ENCODE assay signal across 11 cellular contexts in genomic region chr21:32916522-32917099, GRCh38.
A peak's percentile ranks its signal among the peaks of the same experiment; 100 is the strongest.
DNase-seq lines count a peak whose midpoint lies in the region; TF ChIP-seq lines count a peak whose summit lies in the region.
"Had no signal": no experiment of that assay in that cellular context is flagged by ENCODE, and none has a peak within 500 bp of the region (broad histone marks: within the 10 kb centered on the region; RNA-seq: fewer than 3 reads in every experiment).

No MANE protein-coding gene starts in this region.

- no peak overlapping the region for H2AFZ ChIP-seq in MM.1S (ENCODE audit: low read length)
- no peak overlapping the region for H2AFZ ChIP-seq in hepatocyte
- no peak overlapping the region for H2AFZ ChIP-seq in neuronal stem cell (ENCODE audit: low read length)
- H2AFZ ChIP-seq: parathyroid adenoma had no signal

- H3K9ac ChIP-seq in MM.1S (ENCODE audit: low read length): no peak overlapping the region
- no peak overlapping the region for H3K9ac ChIP-seq in neuronal stem cell (ENCODE audit: low read depth, low read length, poor library complexity)
- H3K9ac ChIP-seq: parathyroid adenoma had no signal

- no peak overlapping the region for H2BK15ac ChIP-seq in neuronal stem cell (ENCODE audit: low read length)

- H3K27ac Mint-ChIP-seq in chondrocyte (ENCODE audit: unreplicated experiment): no peak overlapping the region

- H2BK120ac ChIP-seq in neuronal stem cell (ENCODE audit: low read depth, low read length): no peak overlapping the region

- intact Hi-C loops in spleen (cut with DNase I; ENCODE audit: low total_unique reads): no loop called here
- intact Hi-C loops in esophagus squamous epithelium (cut with DNase I): no loop called here

- no peak overlapping the region for H2BK12ac ChIP-seq in neuronal stem cell (ENCODE audit: low read length)

- no peaks in the 10 kb centered on the region for H3K4me1 ChIP-seq in MM.1S (ENCODE audit: low read length)
- peaks cover 3 to 34% (median 11%) of the 10 kb centered on the region in 6 donors for H3K4me1 ChIP-seq in spleen
- no peaks in the 10 kb centered on the region for H3K4me1 ChIP-seq in esophagus squamous epithelium
- H3K4me1 ChIP-seq in hepatocyte (ENCODE audit: insufficient read depth): no peaks in the 10 kb centered on the region
- H3K4me1 ChIP-seq in neuronal stem cell (ENCODE audit: control insufficient read depth in 2 of 2, insufficient read depth in 1 of 2, low read depth in 1 of 2, low read length in 2 of 2): peaks cover 4 to 9% of the 10 kb centered on the region in 2 donors
- H3K4me1 ChIP-seq: parathyroid adenoma had no signal

- H3K4me3 Mint-ChIP-seq in chondrocyte (ENCODE audit: unreplicated experiment): no peak overlapping the region

- no peaks in the 10 kb centered on the region for H3K36me3 ChIP-seq in MM.1S (replicated peaks; ENCODE audit: insufficient read depth, low read length)
- H3K36me3 ChIP-seq in spleen: no peaks in the 10 kb centered on the region
- no peaks in the 10 kb centered on the region for H3K36me3 ChIP-seq in esophagus squamous epithelium
- H3K36me3 ChIP-seq in hepatocyte (replicated peaks; ENCODE audit: insufficient read depth, low read depth): no peaks in the 10 kb centered on the region
- H3K36me3 ChIP-seq in neuronal stem cell (replicated peaks in 1 of 2; ENCODE audit: control insufficient read depth in 2 of 2, insufficient read depth in 2 of 2, low read length in 2 of 2): no peaks in the 10 kb centered on the region

- peak; percentile 66 for TF ChIP-seq CTCF in MM.1S (IDR thresholded peaks at IDR 0.05; ENCODE audit: low read length)
- TF ChIP-seq CTCF in chondrocyte (IDR thresholded peaks at IDR 0.05): peak; percentile 11
- TF ChIP-seq CTCF in spleen (IDR thresholded peaks at IDR 0.05 in 8 of 11, conservative IDR thresholded peaks at IDR 0.05 in 3 of 11): no peak
- TF ChIP-seq CTCF in esophagus squamous epithelium (IDR thresholded peaks at IDR 0.05): no peak
- TF ChIP-seq CTCF in hepatocyte (IDR thresholded peaks at IDR 0.05; ENCODE audit: poor library complexity): no peak

- peaks cover 10% of the 10 kb centered on the region for H3K27me3 Mint-ChIP-seq in chondrocyte (ENCODE audit: low read depth)

- H3K23ac ChIP-seq in neuronal stem cell (ENCODE audit: low read depth, low read length, poor library complexity): no peak overlapping the region

- no peak overlapping the region for H2BK5ac ChIP-seq in neuronal stem cell (ENCODE audit: low read length)

- no peaks in the 10 kb centered on the region for H3K36me3 Mint-ChIP-seq in chondrocyte (ENCODE audit: low read depth)

- H3K27me3 ChIP-seq in MM.1S (replicated peaks; ENCODE audit: insufficient read depth, low read length) (no peaks in the 10 kb centered on the region), spleen (replicated peaks in 1 of 7) (peaks cover 0 to 5% (median 0%) of the 10 kb centered on the region in 7 donors), esophagus squamous epithelium (no peaks in the 10 kb centered on the region), hepatocyte (no peaks in the 10 kb centered on the region), neuronal stem cell (ENCODE audit: control insufficient read depth in 3 of 3, insufficient read depth in 3 of 3, low read depth in 1 of 3, low read length in 3 of 3) (peaks cover 0 to 16% (median 2%) of the 10 kb centered on the region in 3 experiments)

- no peak overlapping the region for H4K8ac ChIP-seq in neuronal stem cell (ENCODE audit: low read depth, low read length)

- peaks cover 10% of the 10 kb centered on the region for H3K9me3 Mint-ChIP-seq in chondrocyte (ENCODE audit: low read depth)

- H4K91ac ChIP-seq in neuronal stem cell (ENCODE audit: low read depth, low read length, poor library complexity): no peak overlapping the region

- H3K4me2 ChIP-seq in MM.1S (ENCODE audit: low read depth, low read length): no peak overlapping the region
- no peak overlapping the region for H3K4me2 ChIP-seq in hepatocyte
- H3K4me2 ChIP-seq in neuronal stem cell (ENCODE audit: insufficient read depth, low read length, poor library complexity, severe bottlenecking): no peak overlapping the region

- H3K4ac ChIP-seq in neuronal stem cell (ENCODE audit: low read length): no peak overlapping the region

- H3K27ac ChIP-seq in MM.1S (ENCODE audit: low read length) (no peak overlapping the region), spleen (no peak overlapping the region), esophagus squamous epithelium (no peak overlapping the region), hepatocyte (no peak overlapping the region), neuronal stem cell (replicated peaks; ENCODE audit: low read length) (no peak overlapping the region)
- H3K27ac ChIP-seq: parathyroid adenoma had no signal

- H3K9me2 ChIP-seq in MM.1S (replicated peaks; ENCODE audit: insufficient read depth, low read length) (no peaks in the 10 kb centered on the region), hepatocyte (replicated peaks; ENCODE audit: insufficient read depth) (no peaks in the 10 kb centered on the region)

- H3K4me1 Mint-ChIP-seq in chondrocyte (ENCODE audit: low read depth): peaks cover 9% of the 10 kb centered on the region

- H3K79me1 ChIP-seq in neuronal stem cell (ENCODE audit: low read depth, low read length): no peaks in the 10 kb centered on the region

- WGBS in spleen, 5 donors: 41 to 69% (median 59%) methylated on average over 2 of the region's 2 CpGs
- WGBS in esophagus squamous epithelium, 2 donors: 31% methylated on average over 2 of the region's 2 CpGs; no CpG with 5 or more reads in 1 of the 2 donors
- 72% methylated on average over 2 of the region's 2 CpGs for WGBS in hepatocyte (ENCODE audit: low lambda C conversion rate, missing lambda C conversion rate)
- WGBS in neuronal stem cell (ENCODE audit: extremely low coverage in 2 of 2, insufficient read length in 2 of 2, insufficient replicate concordance in 1 of 2), 2 donors: no CpG with 5 or more reads among the region's 2 CpGs

- peak; percentile 16 for DNase-seq in stimulated activated CD4-positive, alpha-beta T cell treated with anti-CD3 and anti-CD28 coated beads, Interleukin-15, amount 100 ng/mL, for 24 hours
- DNase-seq in stimulated activated CD4-positive, alpha-beta T cell treated with anti-CD3 and anti-CD28 coated beads, Interleukin-4, amount 100 ng/mL, for 4 hours: no peak
- peak; percentile 37 for DNase-seq in MM.1S
- no peak for DNase-seq in chondrocyte (ENCODE audit: low spot score)
- no peak for DNase-seq in spleen
- no peak for DNase-seq in esophagus squamous epithelium (lab: John Stamatoyannopoulos, UW)
- DNase-seq in hepatocyte (ENCODE audit: low spot score): no peak
- no peak for DNase-seq in neuronal stem cell (ENCODE audit: low spot score)
- DNase-seq: left colon, NCI-H2081 had no signal

- no peak overlapping the region for H3K14ac ChIP-seq in neuronal stem cell (ENCODE audit: low read length)

- H3K4me3 ChIP-seq in MM.1S (ENCODE audit: low read length) (no peak overlapping the region), spleen (no peak overlapping the region), esophagus squamous epithelium (no peak overlapping the region), hepatocyte (no peak overlapping the region), neuronal stem cell (ENCODE audit: low read length in 2 of 2) (no peak overlapping the region)

- no peaks in the 10 kb centered on the region for H3F3A ChIP-seq in MM.1S (ENCODE audit: insufficient read depth, low read length)

- no peak overlapping the region for H2AK5ac ChIP-seq in neuronal stem cell (ENCODE audit: low read depth, low read length)

- no peaks in the 10 kb centered on the region for H3K79me2 ChIP-seq in MM.1S (ENCODE audit: low read length)
- H3K79me2 ChIP-seq in hepatocyte: no peaks in the 10 kb centered on the region
- H3K79me2 ChIP-seq: parathyroid adenoma had no signal

- H4K20me1 ChIP-seq in MM.1S (ENCODE audit: insufficient read depth, low read length): no peaks in the 10 kb centered on the region
- no peaks in the 10 kb centered on the region for H4K20me1 ChIP-seq in hepatocyte (ENCODE audit: insufficient read depth, poor library complexity, severe bottlenecking)

- TF ChIP-seq POLR2A in spleen (IDR thresholded peaks at IDR 0.05): no peak
- no peak for TF ChIP-seq POLR2A in esophagus squamous epithelium (IDR thresholded peaks at IDR 0.05)

- no peak overlapping the region for H3K18ac ChIP-seq in neuronal stem cell (ENCODE audit: low read length)

- no peaks in the 10 kb centered on the region for H3K9me3 ChIP-seq in MM.1S (replicated peaks; ENCODE audit: insufficient read depth, low read length)
- H3K9me3 ChIP-seq in spleen: peaks cover 0 to 8% (median 0%) of the 10 kb centered on the region in 8 donors
- H3K9me3 ChIP-seq in esophagus squamous epithelium: no peaks in the 10 kb centered on the region
- H3K9me3 ChIP-seq in hepatocyte (ENCODE audit: low read depth): no peaks in the 10 kb centered on the region
- H3K9me3 ChIP-seq in neuronal stem cell (replicated peaks in 1 of 2; ENCODE audit: control insufficient read depth in 2 of 2, insufficient read depth in 1 of 2, low read depth in 1 of 2, low read length in 2 of 2): peaks cover 0 to 7% of the 10 kb centered on the region in 2 donors

Comparison
In these comparisons a context has a peak if more than half of its experiments do, and no peak if none do; other contexts are left out.
1. DNase-seq: peak in stimulated activated CD4-positive, alpha-beta T cell treated with anti-CD3 and anti-CD28 coated beads, Interleukin-15, amount 100 ng/mL, for 24 hours (single experiment) and MM.1S (single experiment); none in stimulated activated CD4-positive, alpha-beta T cell treated with anti-CD3 and anti-CD28 coated beads, Interleukin-4, amount 100 ng/mL, for 4 hours (0 of 2), chondrocyte (single experiment), spleen (single experiment), esophagus squamous epithelium (single experiment), hepatocyte (single experiment) and neuronal stem cell (single experiment).
2. CTCF ChIP-seq: peak in MM.1S (single experiment) and chondrocyte (single experiment); none in spleen (0 of 11), esophagus squamous epithelium (0 of 6) and hepatocyte (single experiment).